Comparison of ENCODE assay signal across 23 cellular contexts in genomic region chr4:1577818-1578217, GRCh38.
DNase-seq lines count a peak whose midpoint lies in the region; ATAC-seq and TF ChIP-seq lines count a peak whose summit lies in the region.
"Had no signal": no experiment of that assay in that cellular context is flagged by ENCODE, and none has a peak within 500 bp of the region (broad histone marks: within the 10 kb centered on the region; RNA-seq: fewer than 3 reads in every experiment).

No MANE protein-coding gene starts in this region.

- POLR2A ChIA-PET in activated CD8-positive, alpha-beta T cell treated with anti-CD3 and anti-CD28 coated beads for 36 hours (lab: Charles Lee), result interaction anchor here (1.2 kb wide), 1 partner anchor 9 kb away, joined by 4 read pairs; no protein-coding TSS in a partner anchor
- POLR2A ChIA-PET in activated CD8-positive, alpha-beta T cell treated with anti-CD3 and anti-CD28 coated beads, Interleukin-2, amount 10 ng/mL, durations not matched to agents 7 days and 5 days (lab: Charles Lee), result no interaction called here

- DNase-seq in activated CD8-positive, alpha-beta T cell treated with anti-CD3 and anti-CD28 coated beads for 36 hours, result no peak
- no peak for DNase-seq in activated CD8-positive, alpha-beta T cell treated with anti-CD3 and anti-CD28 coated beads, Interleukin-2, amount 10 ng/mL, durations not matched to agents 7 days and 5 days
- no peak for DNase-seq in T-helper 17 cell
- peak; percentile 13 for DNase-seq in left cardiac atrium
- DNase-seq in psoas muscle, result peak; percentile 11 to 34
- no peak for DNase-seq in stimulated activated CD4-positive, alpha-beta T cell treated with anti-CD3 and anti-CD28 coated beads, Interleukin-2, amount 100 ng/mL, for 48 hours
- DNase-seq in EL, result no peak
- DNase-seq: activated CD4-positive, alpha-beta T cell treated with anti-CD3 and anti-CD28 coated beads for 4 hours; activated gamma-delta T cell treated with Interleukin-2 at 50 U/mL for 16 hours; amygdala; C1 segment of cervical spinal cord; DMS 273 treated with DMSO at 0.1 percent for 48 hours; IMR-90; mammary epithelial cell; naive B cell; NCI-H1694 treated with DMSO at 0.1 percent for 48 hours; NCI-H2227 treated with DMSO at 0.1 percent for 48 hours; NK-92 treated with Interleukin-12 subunit alpha and Interleukin-12 subunit beta, amount 100 ng/mL, for 24 hours; small intestine; stimulated activated CD4-positive, alpha-beta T cell treated with anti-CD3 and anti-CD28 coated beads, Interleukin-4, amount 100 ng/mL, for 24 hours had no signal

- no peaks in the 10 kb centered on the region for H3K27me3 Mint-ChIP-seq in activated CD8-positive, alpha-beta T cell treated with anti-CD3 and anti-CD28 coated beads for 36 hours
- H3K27me3 Mint-ChIP-seq in activated CD8-positive, alpha-beta T cell treated with anti-CD3 and anti-CD28 coated beads, Interleukin-2, amount 10 ng/mL, durations not matched to agents 7 days and 5 days (ENCODE audit: low read depth), result no peaks in the 10 kb centered on the region
- H3K27me3 Mint-ChIP-seq in T-helper 17 cell, result no peaks in the 10 kb centered on the region
- H3K27me3 Mint-ChIP-seq: naive B cell had no signal

- CTCF ChIA-PET in activated CD8-positive, alpha-beta T cell treated with anti-CD3 and anti-CD28 coated beads for 36 hours (lab: Charles Lee), result no interaction called here
- CTCF ChIA-PET in activated CD8-positive, alpha-beta T cell treated with anti-CD3 and anti-CD28 coated beads, Interleukin-2, amount 10 ng/mL, durations not matched to agents 7 days and 5 days (lab: Charles Lee), result no interaction called here

- H3K4me1 ChIP-seq in psoas muscle, result no peaks in the 10 kb centered on the region

- no peaks in the 10 kb centered on the region for H3K9me3 ChIP-seq in T-helper 17 cell (ENCODE audit: control insufficient read depth, low read length, poor library complexity, severe bottlenecking)
- no peaks in the 10 kb centered on the region for H3K9me3 ChIP-seq in psoas muscle
- H3K9me3 ChIP-seq: HAP-1, heart right ventricle had no signal

- intact Hi-C loops in activated CD8-positive, alpha-beta T cell treated with anti-CD3 and anti-CD28 coated beads for 36 hours (cut with micrococcal nuclease), result no loop called here
- intact Hi-C loops in left cardiac atrium (cut with DNase I), result no loop called here
- intact Hi-C loops in psoas muscle (cut with DNase I), result no loop called here

- ATAC-seq in activated CD8-positive, alpha-beta T cell treated with anti-CD3 and anti-CD28 coated beads for 36 hours, result no peak
- no peak for ATAC-seq in activated CD8-positive, alpha-beta T cell treated with anti-CD3 and anti-CD28 coated beads, Interleukin-2, amount 10 ng/mL, durations not matched to agents 7 days and 5 days
- no peak for ATAC-seq in T-helper 17 cell
- ATAC-seq in left cardiac atrium, result no peak
- no peak for ATAC-seq in psoas muscle
- no peak for ATAC-seq in GM21786 (IDR thresholded peaks at IDR 0.05; ENCODE audit: unreplicated experiment)
- ATAC-seq: heart right ventricle had no signal

- TF ChIP-seq CTCF in activated CD8-positive, alpha-beta T cell treated with anti-CD3 and anti-CD28 coated beads for 36 hours (IDR thresholded peaks at IDR 0.05), result no peak
- TF ChIP-seq CTCF in psoas muscle (IDR thresholded peaks at IDR 0.05), result no peak

- no peak overlapping the region for H3K27ac ChIP-seq in psoas muscle
- H3K27ac ChIP-seq: heart right ventricle had no signal

- H3K4me1 Mint-ChIP-seq in activated CD8-positive, alpha-beta T cell treated with anti-CD3 and anti-CD28 coated beads for 36 hours (ENCODE audit: low read depth), result peaks cover 4% of the 10 kb centered on the region
- H3K4me1 Mint-ChIP-seq in activated CD8-positive, alpha-beta T cell treated with anti-CD3 and anti-CD28 coated beads, Interleukin-2, amount 10 ng/mL, durations not matched to agents 7 days and 5 days (ENCODE audit: low read depth), result peaks cover 10% of the 10 kb centered on the region
- H3K4me1 Mint-ChIP-seq in T-helper 17 cell, result peaks cover 10% of the 10 kb centered on the region

- no peaks in the 10 kb centered on the region for H3K9me3 Mint-ChIP-seq in activated CD8-positive, alpha-beta T cell treated with anti-CD3 and anti-CD28 coated beads for 36 hours
- no peaks in the 10 kb centered on the region for H3K9me3 Mint-ChIP-seq in activated CD8-positive, alpha-beta T cell treated with anti-CD3 and anti-CD28 coated beads, Interleukin-2, amount 10 ng/mL, durations not matched to agents 7 days and 5 days (ENCODE audit: insufficient read depth)

- no peak overlapping the region for H3K27ac Mint-ChIP-seq in activated CD8-positive, alpha-beta T cell treated with anti-CD3 and anti-CD28 coated beads for 36 hours
- H3K27ac Mint-ChIP-seq in activated CD8-positive, alpha-beta T cell treated with anti-CD3 and anti-CD28 coated beads, Interleukin-2, amount 10 ng/mL, durations not matched to agents 7 days and 5 days, result no peak overlapping the region
- no peak overlapping the region for H3K27ac Mint-ChIP-seq in T-helper 17 cell

- WGBS in psoas muscle, 3 donors, result 41 to 54% (median 42%) methylated on average over 15 to 17 of the region's 17 CpGs

- H3K27me3 ChIP-seq in psoas muscle (ENCODE audit: insufficient read depth in 3 of 3, low read length in 2 of 3), result peaks cover 0 to 65% (median 23%) of the 10 kb centered on the region in 3 donors

- H3K36me3 ChIP-seq in psoas muscle (ENCODE audit: insufficient read depth in 1 of 2, low read depth in 1 of 2), result no peaks in the 10 kb centered on the region
- H3K36me3 ChIP-seq: HAP-1, heart right ventricle had no signal

- H3K4me3 ChIP-seq in psoas muscle, result no peak overlapping the region
- H3K4me3 ChIP-seq: HAP-1 had no signal

- H3K36me3 Mint-ChIP-seq in activated CD8-positive, alpha-beta T cell treated with anti-CD3 and anti-CD28 coated beads for 36 hours (ENCODE audit: low read depth), result no peaks in the 10 kb centered on the region
- no peaks in the 10 kb centered on the region for H3K36me3 Mint-ChIP-seq in activated CD8-positive, alpha-beta T cell treated with anti-CD3 and anti-CD28 coated beads, Interleukin-2, amount 10 ng/mL, durations not matched to agents 7 days and 5 days (ENCODE audit: low read depth)
- H3K36me3 Mint-ChIP-seq in T-helper 17 cell (ENCODE audit: low read depth), result no peaks in the 10 kb centered on the region
- H3K36me3 Mint-ChIP-seq: naive B cell had no signal

- H3K4me3 Mint-ChIP-seq in activated CD8-positive, alpha-beta T cell treated with anti-CD3 and anti-CD28 coated beads for 36 hours, result peak overlapping the region; percentile 33
- no peak overlapping the region for H3K4me3 Mint-ChIP-seq in activated CD8-positive, alpha-beta T cell treated with anti-CD3 and anti-CD28 coated beads, Interleukin-2, amount 10 ng/mL, durations not matched to agents 7 days and 5 days
- peak overlapping the region; percentile 74 for H3K4me3 Mint-ChIP-seq in T-helper 17 cell

Comparison
In these comparisons a context has a peak if more than half of its experiments do, and no peak if none do; other contexts are left out.
1. DNase-seq: peak in left cardiac atrium (single experiment) and psoas muscle (2 of 2); none in activated CD8-positive, alpha-beta T cell treated with anti-CD3 and anti-CD28 coated beads for 36 hours (single experiment), activated CD8-positive, alpha-beta T cell treated with anti-CD3 and anti-CD28 coated beads, Interleukin-2, amount 10 ng/mL, durations not matched to agents 7 days and 5 days (single experiment), T-helper 17 cell (0 of 3), stimulated activated CD4-positive, alpha-beta T cell treated with anti-CD3 and anti-CD28 coated beads, Interleukin-2, amount 100 ng/mL, for 48 hours (0 of 2) and EL (single experiment).